ENCODE assay signal across 9 cellular contexts in the genomic region with DNA sequence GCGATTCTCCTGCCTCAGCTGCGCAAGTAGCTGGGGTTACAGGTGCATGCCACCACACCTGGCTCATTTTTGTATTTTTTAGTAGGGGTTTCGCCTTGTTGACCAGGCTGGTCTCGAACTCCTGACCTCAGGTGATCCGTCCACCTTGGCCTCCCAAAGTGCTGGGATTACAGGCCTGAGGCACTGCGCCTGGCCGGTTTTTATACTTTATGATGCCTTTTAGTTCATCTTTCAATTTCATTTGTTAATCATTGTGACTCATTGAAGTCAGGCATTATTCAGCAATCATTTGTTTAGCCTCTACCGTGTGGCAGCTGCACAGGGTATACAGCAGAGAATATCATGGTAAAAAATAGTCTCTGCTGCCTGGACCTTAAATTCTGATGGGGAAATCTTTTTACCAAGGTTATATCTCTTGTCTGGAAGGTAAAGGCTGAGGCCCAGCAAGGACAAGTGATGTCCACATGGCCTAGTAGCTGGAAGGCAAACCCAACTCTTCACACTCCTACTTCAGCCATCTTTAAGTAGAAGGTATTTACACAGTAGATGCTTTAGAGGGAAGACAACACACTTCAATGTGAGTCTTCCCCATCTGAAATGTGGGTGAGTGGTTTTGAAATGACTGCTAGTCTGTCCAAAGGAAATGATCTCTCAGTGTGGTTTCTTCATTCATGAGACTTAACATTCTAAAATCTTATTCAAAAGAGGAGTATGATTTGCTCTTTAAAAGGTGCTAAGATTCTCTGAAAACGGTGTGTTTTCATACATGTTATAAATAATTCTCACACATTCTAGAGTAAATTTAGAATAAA. TPM values are rescaled to one million over a fixed set of nuclear protein-coding genes. Genes with fewer than 3 reads are reported as not detected.
A peak's percentile ranks its signal among the peaks of the same experiment; 100 is the strongest.
DNase-seq lines count a peak whose midpoint lies in the region; ATAC-seq lines count a peak whose summit lies in the region.
"Had no signal": no experiment of that assay in that cellular context is flagged by ENCODE, and none has a peak within 500 bp of the region (broad histone marks: within the 10 kb centered on the region; RNA-seq: fewer than 3 reads in every experiment).

No MANE protein-coding gene starts in this region.

- H3K9me3 Mint-ChIP-seq in activated CD8-positive, alpha-beta memory T cell treated with anti-CD3 and anti-CD28 coated beads, Interleukin-2, amount 10 ng/mL, durations not matched to agents 7 days and 5 days (ENCODE audit: low read depth) = no peaks in the 10 kb centered on the region
- H3K9me3 Mint-ChIP-seq in activated naive CD8-positive, alpha-beta T cell treated with anti-CD3 and anti-CD28 coated beads for 36 hours = no peaks in the 10 kb centered on the region
- no peaks in the 10 kb centered on the region for H3K9me3 Mint-ChIP-seq in stimulated activated naive B cell treated with anti-CD40 and anti-IgM and Interleukin-4, amounts not matched to agents 10 μg/mL and 1 μg/mL and 100 μg/mL, for 72 hours
- H3K9me3 Mint-ChIP-seq: central memory CD8-positive, alpha-beta T cell had no signal

- H3K4me1 Mint-ChIP-seq in activated CD8-positive, alpha-beta memory T cell treated with anti-CD3 and anti-CD28 coated beads, Interleukin-2, amount 10 ng/mL, durations not matched to agents 7 days and 5 days = peaks cover 52% of the 10 kb centered on the region
- peaks cover 47% of the 10 kb centered on the region for H3K4me1 Mint-ChIP-seq in activated naive CD8-positive, alpha-beta T cell treated with anti-CD3 and anti-CD28 coated beads for 36 hours
- peaks cover 22 to 50% of the 10 kb centered on the region in 2 donors for H3K4me1 Mint-ChIP-seq in stimulated activated naive B cell treated with anti-CD40 and anti-IgM and Interleukin-4, amounts not matched to agents 10 μg/mL and 1 μg/mL and 100 μg/mL, for 72 hours

- peak; percentile 50 for DNase-seq in activated CD8-positive, alpha-beta memory T cell treated with anti-CD3 and anti-CD28 coated beads, Interleukin-2, amount 10 ng/mL, durations not matched to agents 7 days and 5 days
- no peak for DNase-seq in activated CD8-positive, alpha-beta memory T cell treated with anti-CD3 and anti-CD28 coated beads, Interleukin-2, amount 50 U/mL, for 48 hours
- DNase-seq in activated naive CD8-positive, alpha-beta T cell treated with anti-CD3 and anti-CD28 coated beads for 36 hours = no peak
- DNase-seq in stimulated activated naive B cell treated with anti-CD40 and anti-IgM and Interleukin-4, amounts not matched to agents 10 μg/mL and 1 μg/mL and 100 μg/mL, for 72 hours = peak; percentile 11
- DNase-seq in DMS153 (lab: John Stamatoyannopoulos, UW) = no peak
- DNase-seq in NCI-H146 treated with DMSO at 0.1 percent for 48 hours (lab: John Stamatoyannopoulos, UW; ENCODE audit: unreplicated experiment) = no peak
- DNase-seq in posterior vena cava (ENCODE audit: low spot score) = no peak

- intact Hi-C loops in posterior vena cava (cut with DNase I) = no loop called here

- H3K36me3 Mint-ChIP-seq in activated CD8-positive, alpha-beta memory T cell treated with anti-CD3 and anti-CD28 coated beads, Interleukin-2, amount 10 ng/mL, durations not matched to agents 7 days and 5 days = peaks cover 5% of the 10 kb centered on the region
- peaks cover 8% of the 10 kb centered on the region for H3K36me3 Mint-ChIP-seq in activated naive CD8-positive, alpha-beta T cell treated with anti-CD3 and anti-CD28 coated beads for 36 hours
- H3K36me3 Mint-ChIP-seq in stimulated activated naive B cell treated with anti-CD40 and anti-IgM and Interleukin-4, amounts not matched to agents 10 μg/mL and 1 μg/mL and 100 μg/mL, for 72 hours = peaks cover 5 to 7% of the 10 kb centered on the region in 2 donors

- peak; percentile 27 for ATAC-seq in activated CD8-positive, alpha-beta memory T cell treated with anti-CD3 and anti-CD28 coated beads, Interleukin-2, amount 10 ng/mL, durations not matched to agents 7 days and 5 days
- ATAC-seq in HG03159 (IDR thresholded peaks at IDR 0.05; ENCODE audit: unreplicated experiment) = peak; percentile 28
- peak; percentile 57 for ATAC-seq in stimulated activated naive B cell treated with anti-CD40 and anti-IgM and Interleukin-4, amounts not matched to agents 10 μg/mL and 1 μg/mL and 100 μg/mL, for 72 hours (replicated peaks)

- CTCF ChIA-PET in activated CD8-positive, alpha-beta memory T cell treated with anti-CD3 and anti-CD28 coated beads, Interleukin-2, amount 10 ng/mL, durations not matched to agents 7 days and 5 days (lab: Charles Lee) = interaction anchor here (1.0 to 1.1 kb wide), 2 partner anchors 22 to 101 kb away, joined by 3 read pairs; no protein-coding TSS in a partner anchor

- no peaks in the 10 kb centered on the region for H3K27me3 Mint-ChIP-seq in activated CD8-positive, alpha-beta memory T cell treated with anti-CD3 and anti-CD28 coated beads, Interleukin-2, amount 10 ng/mL, durations not matched to agents 7 days and 5 days
- no peaks in the 10 kb centered on the region for H3K27me3 Mint-ChIP-seq in activated naive CD8-positive, alpha-beta T cell treated with anti-CD3 and anti-CD28 coated beads for 36 hours
- no peaks in the 10 kb centered on the region for H3K27me3 Mint-ChIP-seq in stimulated activated naive B cell treated with anti-CD40 and anti-IgM and Interleukin-4, amounts not matched to agents 10 μg/mL and 1 μg/mL and 100 μg/mL, for 72 hours
- H3K27me3 Mint-ChIP-seq: central memory CD8-positive, alpha-beta T cell had no signal

- peak overlapping the region; percentile 84 for H3K27ac Mint-ChIP-seq in activated CD8-positive, alpha-beta memory T cell treated with anti-CD3 and anti-CD28 coated beads, Interleukin-2, amount 10 ng/mL, durations not matched to agents 7 days and 5 days
- H3K27ac Mint-ChIP-seq in activated naive CD8-positive, alpha-beta T cell treated with anti-CD3 and anti-CD28 coated beads for 36 hours = peak overlapping the region; percentile 90
- peak overlapping the region; percentile 32 for H3K27ac Mint-ChIP-seq in stimulated activated naive B cell treated with anti-CD40 and anti-IgM and Interleukin-4, amounts not matched to agents 10 μg/mL and 1 μg/mL and 100 μg/mL, for 72 hours

- peak overlapping the region; percentile 40 for H3K4me3 Mint-ChIP-seq in activated CD8-positive, alpha-beta memory T cell treated with anti-CD3 and anti-CD28 coated beads, Interleukin-2, amount 10 ng/mL, durations not matched to agents 7 days and 5 days
- peak overlapping the region; percentile 64 for H3K4me3 Mint-ChIP-seq in activated naive CD8-positive, alpha-beta T cell treated with anti-CD3 and anti-CD28 coated beads for 36 hours
- H3K4me3 Mint-ChIP-seq in stimulated activated naive B cell treated with anti-CD40 and anti-IgM and Interleukin-4, amounts not matched to agents 10 μg/mL and 1 μg/mL and 100 μg/mL, for 72 hours = peak overlapping the region; percentile 53 to 72

RNA-seq across cellular contexts. Expression of a gene that starts 2.4 kb away (rescaled TPM):
- 10 to 100 TPM; 35.0 to 37.3 TPM for total RNA-seq in activated CD8-positive, alpha-beta memory T cell treated with anti-CD3 and anti-CD28 coated beads, Interleukin-2, amount 10 ng/mL, durations not matched to agents 7 days and 5 days
- total RNA-seq in activated naive CD8-positive, alpha-beta T cell treated with anti-CD3 and anti-CD28 coated beads for 36 hours = 10 to 100 TPM; 56.7 to 60.5 TPM
- 10 to 100 TPM; 21.1 to 21.5 TPM for total RNA-seq in posterior vena cava

Comparison
In these comparisons a context has a peak if more than half of its experiments do, and no peak if none do; other contexts are left out.
1. DNase-seq: peak in activated CD8-positive, alpha-beta memory T cell treated with anti-CD3 and anti-CD28 coated beads, Interleukin-2, amount 10 ng/mL, durations not matched to agents 7 days and 5 days (single experiment) and stimulated activated naive B cell treated with anti-CD40 and anti-IgM and Interleukin-4, amounts not matched to agents 10 μg/mL and 1 μg/mL and 100 μg/mL, for 72 hours (single experiment); none in activated CD8-positive, alpha-beta memory T cell treated with anti-CD3 and anti-CD28 coated beads, Interleukin-2, amount 50 U/mL, for 48 hours (single experiment), activated naive CD8-positive, alpha-beta T cell treated with anti-CD3 and anti-CD28 coated beads for 36 hours (single experiment), DMS153 (single experiment), NCI-H146 treated with DMSO at 0.1 percent for 48 hours (single experiment) and posterior vena cava (single experiment).
2. H3K27ac Mint-ChIP-seq: peak in every context shown above with its lines; median percentile 90 in activated naive CD8-positive, alpha-beta T cell treated with anti-CD3 and anti-CD28 coated beads for 36 hours; 84 in activated CD8-positive, alpha-beta memory T cell treated with anti-CD3 and anti-CD28 coated beads, Interleukin-2, amount 10 ng/mL, durations not matched to agents 7 days and 5 days; 32 in stimulated activated naive B cell treated with anti-CD40 and anti-IgM and Interleukin-4, amounts not matched to agents 10 μg/mL and 1 μg/mL and 100 μg/mL, for 72 hours.
3. Peak in every context shown above with its lines, with median percentiles within 50 percentile points of each other: ATAC-seq and H3K4me3 Mint-ChIP-seq.